ENCODE assay signal across 8 cellular contexts in genomic region chr12:69415471-69416275, GRCh38. TPM values are rescaled to one million over a fixed set of nuclear protein-coding genes. Genes with fewer than 3 reads are reported as not detected.
DNase-seq lines count a peak whose midpoint lies in the region; ATAC-seq and TF ChIP-seq lines count a peak whose summit lies in the region.

No MANE protein-coding gene starts in this region.

- H3K27ac Mint-ChIP-seq in H9 (peak overlapping the region; percentile 34 to 92 (median 90)), endodermal cell (peak overlapping the region; percentile 98)

- H2BK15ac ChIP-seq in H9 (ENCODE audit: low read depth, low read length) = no peak overlapping the region

- H2BK120ac ChIP-seq in H9 (ENCODE audit: low read depth, low read length, poor library complexity, severe bottlenecking) = no peak overlapping the region

- no peak overlapping the region for H4K91ac ChIP-seq in H9 (ENCODE audit: insufficient read length, low read depth, low read length)

- no peaks in the 10 kb centered on the region for H3K79me2 ChIP-seq in H9 (ENCODE audit: insufficient read depth, low read length)

- H2BK12ac ChIP-seq in H9 (ENCODE audit: insufficient read length, low read depth, low read length) = no peak overlapping the region

- H3K4me3 ChIP-seq in endodermal cell (ENCODE audit: low read length) (peak overlapping the region; percentile 56), lung (no peak overlapping the region), aorta (ENCODE audit: low read length in 2 of 2) (no peak overlapping the region)

- H3K9me3 ChIP-seq in H9 (ENCODE audit: control insufficient read depth, low read depth, low read length) = no peaks in the 10 kb centered on the region
- no peaks in the 10 kb centered on the region for H3K9me3 ChIP-seq in endodermal cell (ENCODE audit: control insufficient read depth, low read length)
- H3K9me3 ChIP-seq in lung (ENCODE audit: control insufficient read depth in 2 of 2, insufficient read depth in 1 of 2, low read length in 1 of 2) = no peaks in the 10 kb centered on the region
- H3K9me3 ChIP-seq in aorta (ENCODE audit: control insufficient read depth, low read length) = no peaks in the 10 kb centered on the region

- peaks cover 0 to 2% (median 0%) of the 10 kb centered on the region in 3 experiments; a peak in 1 of 7 replicates for H3K36me3 Mint-ChIP-seq in H9 (ENCODE audit: insufficient read depth in 1 of 3, low read depth in 3 of 3)
- H3K36me3 Mint-ChIP-seq in endodermal cell (ENCODE audit: low read depth) = peaks cover 3% of the 10 kb centered on the region

- no CpG with 5 or more reads among the region's 8 CpGs for WGBS in H9 (ENCODE audit: extremely low coverage, insufficient read length, low lambda C conversion rate)
- WGBS in endodermal cell (ENCODE audit: insufficient coverage in 1 of 2, insufficient read length in 1 of 2), 2 experiments = 58 to 68% methylated on average over 3 to 8 of the region's 8 CpGs
- WGBS in lung, 2 donors = 49 to 66% methylated on average over 8 of the region's 8 CpGs
- WGBS in aorta, 2 donors = 14 to 18% methylated on average over 8 of the region's 8 CpGs

- H3K9ac ChIP-seq in H9 (ENCODE audit: extremely low read depth, insufficient read length, low read length) (no peak overlapping the region), endodermal cell (ENCODE audit: extremely low read depth, low read length, poor library complexity, severe bottlenecking) (peak overlapping the region; percentile 88)

- H2AK5ac ChIP-seq in H9 (ENCODE audit: insufficient read length, low read length) = no peak overlapping the region

- H3K9me3 Mint-ChIP-seq in H9 (no peaks in the 10 kb centered on the region), endodermal cell (peaks cover 6% of the 10 kb centered on the region)

- H3K27me3 Mint-ChIP-seq in H9 (ENCODE audit: low read depth) (no peaks in the 10 kb centered on the region), endodermal cell (ENCODE audit: insufficient read depth) (no peaks in the 10 kb centered on the region)

- no peaks in the 10 kb centered on the region for H3K79me1 ChIP-seq in H9 (ENCODE audit: insufficient read depth, low read depth, low read length, poor library complexity, severe bottlenecking)

- H3K27me3 ChIP-seq in H9 (ENCODE audit: insufficient read depth, low read length) = no peaks in the 10 kb centered on the region
- no peaks in the 10 kb centered on the region for H3K27me3 ChIP-seq in endodermal cell (ENCODE audit: control insufficient read depth, insufficient read depth, low read length, poor library complexity, severe bottlenecking)
- H3K27me3 ChIP-seq in lung (ENCODE audit: control insufficient read depth, insufficient read depth) = no peaks in the 10 kb centered on the region
- H3K27me3 ChIP-seq in aorta (ENCODE audit: control insufficient read depth in 1 of 2, insufficient read depth in 2 of 2, low read length in 1 of 2) = no peaks in the 10 kb centered on the region

- TF ChIP-seq CTCF in H9 (conservative IDR thresholded peaks at IDR 0.05) (peak; percentile 84), endodermal cell (conservative IDR thresholded peaks at IDR 0.05) (peak; percentile 86), lung (IDR thresholded peaks at IDR 0.05; ENCODE audit: control extremely low read depth, extremely low read depth) (peak; percentile 28)

- no peak overlapping the region for H3T11ph ChIP-seq in H9 (ENCODE audit: low read length)

- H3K18ac ChIP-seq in H9 (ENCODE audit: insufficient read length, low read depth, low read length) = no peak overlapping the region

- no peak overlapping the region for H4K8ac ChIP-seq in H9 (replicated peaks; ENCODE audit: insufficient read length, low read depth, low read length)

- no peak overlapping the region for H4K5ac ChIP-seq in H9 (ENCODE audit: insufficient read length, low read depth, low read length)

- H3K23me2 ChIP-seq in H9 (ENCODE audit: insufficient read length, low read depth, low read length, poor library complexity, severe bottlenecking) = no peaks in the 10 kb centered on the region

- H2BK5ac ChIP-seq in H9 (ENCODE audit: insufficient read length, low read length) = no peak overlapping the region

- no peaks in the 10 kb centered on the region for H3K36me3 ChIP-seq in endodermal cell (ENCODE audit: control insufficient read depth, insufficient read depth, low read length)
- H3K36me3 ChIP-seq in lung (ENCODE audit: control insufficient read depth in 2 of 2, insufficient read depth in 2 of 2, low read length in 2 of 2) = peaks cover 0 to 4% of the 10 kb centered on the region in 2 donors
- no peaks in the 10 kb centered on the region for H3K36me3 ChIP-seq in aorta (ENCODE audit: control insufficient read depth in 1 of 2, insufficient read depth in 2 of 2, low read length in 1 of 2)

- no peak overlapping the region for H3K23ac ChIP-seq in H9 (ENCODE audit: insufficient read length, low read depth, low read length)

- no peaks in the 10 kb centered on the region for H4K20me1 ChIP-seq in H9 (ENCODE audit: control insufficient read depth, insufficient read depth, insufficient read length)

- H2BK20ac ChIP-seq in H9 (ENCODE audit: low read depth, low read length, poor library complexity, severe bottlenecking) = no peak overlapping the region

- no peak overlapping the region for H3K56ac ChIP-seq in H9 (ENCODE audit: insufficient read length, low read depth, low read length)

- ATAC-seq in lung (ENCODE audit: insufficient read depth, low FRiP score) (peak; percentile 76), aorta (ENCODE audit: low FRiP score) (peak; percentile 87), HG03378 (IDR thresholded peaks at IDR 0.05; ENCODE audit: unreplicated experiment) (no peak)

- peak overlapping the region in 1 of 2 experiments; percentile 37; a peak in 3 of 5 replicates for H3K4me3 Mint-ChIP-seq in H9
- peak overlapping the region; percentile 38 for H3K4me3 Mint-ChIP-seq in endodermal cell

- no peak overlapping the region for H3K4me2 ChIP-seq in H9 (ENCODE audit: insufficient read depth, insufficient read length, low read length)

- no peak overlapping the region for H3K27ac ChIP-seq in H9 (ENCODE audit: insufficient read length, low read depth, low read length)
- H3K27ac ChIP-seq in endodermal cell (ENCODE audit: low read depth, low read length) = peak overlapping the region; percentile 80
- peak overlapping the region in 1 of 2 donors; percentile 50 for H3K27ac ChIP-seq in lung (ENCODE audit: low read depth in 1 of 2, low read length in 1 of 2)
- no peak overlapping the region for H3K27ac ChIP-seq in aorta (ENCODE audit: low read depth in 1 of 2, low read length in 2 of 2)

- intact Hi-C loops in aorta (cut with DNase I) = loop anchor here in 1 of 2 donors (10.0 kb wide), 1 partner anchor 159 kb away; no protein-coding TSS in a partner anchor

- peak; percentile 70 for DNase-seq in D341Med (ENCODE audit: low spot score)
- peak; percentile 82 for DNase-seq in H9
- DNase-seq in RKO (ENCODE audit: low spot score) = peak; percentile 71
- peak; percentile 93 for DNase-seq in endodermal cell
- peak; percentile 44 for DNase-seq in lung (ENCODE audit: low spot score)
- DNase-seq in aorta = peak; percentile 45 to 71
- no peak for DNase-seq in activated naive CD4-positive, alpha-beta T cell treated with anti-CD3 and anti-CD28 coated beads, Interleukin-2, amount 50 U/mL, for 16 hours

- H3K4me1 Mint-ChIP-seq in H9 (peaks cover 13 to 15% of the 10 kb centered on the region in 2 experiments), endodermal cell (peaks cover 34% of the 10 kb centered on the region)

- H3K4ac ChIP-seq in H9 (ENCODE audit: low read depth, low read length) = no peak overlapping the region

- H2AFZ ChIP-seq in H9 (ENCODE audit: low read length) = no peak overlapping the region

- H3K14ac ChIP-seq in H9 (ENCODE audit: insufficient read depth, low read length) = no peak overlapping the region

- H3K4me1 ChIP-seq in H9 (ENCODE audit: insufficient read depth, low read length) (no peaks in the 10 kb centered on the region), endodermal cell (ENCODE audit: control insufficient read depth, insufficient read depth, low read length) (peaks cover 3% of the 10 kb centered on the region), lung (ENCODE audit: control insufficient read depth in 2 of 2, insufficient read depth in 2 of 2, low read length in 2 of 2) (peaks cover 0 to 2% of the 10 kb centered on the region in 2 donors), aorta (ENCODE audit: control insufficient read depth in 1 of 2, insufficient read depth in 2 of 2, low read length in 2 of 2) (no peaks in the 10 kb centered on the region)

RNA-seq across cellular contexts. Expression of gene FRS2, which starts 54.5 kb away (rescaled TPM):
- 30.6 and 33.7 TPM in 2 replicates for total RNA-seq in H9 (2021)
- 10 to 100 TPM; 63.1 to 65.8 TPM for total RNA-seq in endodermal cell
- 32.6 TPM for polyA plus RNA-seq in endodermal cell (2013, experiment 1 of 2)
- 37.5 TPM for polyA plus RNA-seq in endodermal cell (2013, experiment 2 of 2)
- total RNA-seq in lung = 10 to 100 TPM; 31.5 to 66.7 TPM
- 1 to 10 TPM; 4.7 to 8.6 TPM for polyA plus RNA-seq in lung
- total RNA-seq in aorta = 10 to 100 TPM; 38.3 to 44.5 TPM
- polyA plus RNA-seq in aorta = 10 to 100 TPM in 1 of 2 donors, 1 to 10 TPM in 1; 5.0 to 10.2 TPM

RNA-seq across cellular contexts. Expression of gene YEATS4, which starts 56.1 kb away (rescaled TPM):
- 35.6 and 37.7 TPM in 2 replicates for total RNA-seq in H9 (2021)
- total RNA-seq in endodermal cell = 10 to 100 TPM; 37.0 to 40.9 TPM
- 36.9 TPM for polyA plus RNA-seq in endodermal cell (2013, experiment 1 of 2)
- polyA plus RNA-seq in endodermal cell (2013, experiment 2 of 2) = 37.9 TPM
- total RNA-seq in lung = 10 to 100 TPM; 13.3 to 14.9 TPM
- 10 to 100 TPM; 12.0 to 15.0 TPM for polyA plus RNA-seq in lung
- total RNA-seq in aorta = 10 to 100 TPM in 1 of 2 donors, 1 to 10 TPM in 1; 8.5 to 11.6 TPM
- polyA plus RNA-seq in aorta = 10 to 100 TPM; 11.6 to 12.5 TPM

Comparison
In these comparisons a context has a peak if more than half of its experiments do, and no peak if none do; other contexts are left out.
1. CTCF ChIP-seq: peak in every context shown above with its lines; median percentile 86 in endodermal cell; 84 in H9; 28 in lung.